8 cellular contexts compared by ENCODE assay signal in the genomic region with DNA sequence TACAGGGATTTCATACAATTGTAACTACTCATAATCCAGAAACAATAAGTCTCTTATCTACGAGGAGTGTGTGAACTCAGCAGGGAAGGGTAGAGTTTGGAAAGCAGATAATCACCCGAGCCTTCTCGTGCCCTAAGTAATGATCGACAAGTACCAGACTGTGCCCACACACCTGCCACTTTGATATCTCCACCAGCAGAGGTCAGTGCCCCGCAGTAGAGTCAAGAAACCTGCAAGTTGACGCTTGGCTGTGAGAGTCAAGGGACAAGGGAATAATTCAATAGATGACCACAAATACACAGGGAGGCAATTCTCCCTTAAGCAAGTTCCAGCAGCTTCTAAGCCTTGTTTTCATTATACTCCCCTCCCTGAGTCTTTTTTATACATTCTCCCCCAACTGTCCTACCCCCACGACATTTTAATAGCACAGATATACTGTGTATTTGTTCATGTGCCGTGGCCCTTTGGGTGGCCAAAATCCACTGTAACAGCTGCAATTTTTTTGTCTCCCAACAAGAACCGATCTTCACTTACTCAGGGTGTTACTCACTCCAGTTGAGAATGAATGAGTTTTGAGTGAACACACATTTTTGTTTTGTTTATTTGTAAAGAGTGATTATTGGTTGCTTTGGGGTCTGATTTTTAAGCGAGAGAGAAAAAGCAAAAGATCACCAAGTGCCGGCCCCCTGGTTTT.
DNase-seq lines count a peak whose midpoint lies in the region; ATAC-seq and TF ChIP-seq lines count a peak whose summit lies in the region.

No MANE protein-coding gene starts in this region.

- H3K27ac ChIP-seq in C4-2B (no peak overlapping the region), HEK293 (ENCODE audit: extremely low read depth, low read depth, low read length) (no peak overlapping the region), esophagus squamous epithelium (no peak overlapping the region), parathyroid adenoma (no peak overlapping the region)

- intact Hi-C loops in esophagus squamous epithelium (cut with DNase I): no loop called here

- TF ChIP-seq CTCF in C4-2B (conservative IDR thresholded peaks at IDR 0.05): peak; percentile 78
- peak; percentile 33; the same call in 1 of the 2 replicates for TF ChIP-seq CTCF in HEK293 (tag by site-specific recombination; IDR thresholded peaks at IDR 0.05)
- peak in 5 of 6 experiments; percentile 35 to 60 (median 39) for TF ChIP-seq CTCF in esophagus squamous epithelium (IDR thresholded peaks at IDR 0.05)
- TF ChIP-seq CTCF in parathyroid adenoma (IDR thresholded peaks at IDR 0.05): peak; percentile 65

- H3K79me2 ChIP-seq in parathyroid adenoma: peaks cover 17% of the 10 kb centered on the region

- H3K4me2 ChIP-seq in parathyroid adenoma (ENCODE audit: low read length): no peak overlapping the region

- 69 to 74% methylated on average over 11 of the region's 11 CpGs for WGBS in esophagus squamous epithelium, 2 donors

- no peaks in the 10 kb centered on the region for H3K9me3 ChIP-seq in HEK293 (ENCODE audit: control insufficient read depth, insufficient read depth, low read depth, low read length)
- H3K9me3 ChIP-seq in esophagus squamous epithelium: no peaks in the 10 kb centered on the region
- H3K9me3 ChIP-seq in parathyroid adenoma (ENCODE audit: control insufficient read depth, low read length): no peaks in the 10 kb centered on the region

- H3K27me3 ChIP-seq in esophagus squamous epithelium: no peaks in the 10 kb centered on the region
- no peaks in the 10 kb centered on the region for H3K27me3 ChIP-seq in parathyroid adenoma (ENCODE audit: control insufficient read depth, insufficient read depth, low read length)

- POLR2A ChIA-PET in HEK293 (lab: Yijun Ruan, JAX): no interaction called here

- DNase-seq in SW480 (ENCODE audit: low spot score) (peak; percentile 55), esophagus squamous epithelium (lab: John Stamatoyannopoulos, UW) (no peak), HuH-7.5 (ENCODE audit: low spot score) (no peak), DMS114 treated with DMSO at 0.1 percent for 48 hours (lab: John Stamatoyannopoulos, UW; ENCODE audit: unreplicated experiment) (no peak)

- no peak overlapping the region for H3K4me3 ChIP-seq in HEK293 (ENCODE audit: low read depth, low read length)
- no peak overlapping the region for H3K4me3 ChIP-seq in esophagus squamous epithelium
- H3K4me3 ChIP-seq in parathyroid adenoma (ENCODE audit: low read depth, low read length): no peak overlapping the region

- H3K36me3 ChIP-seq in HEK293 (ENCODE audit: control insufficient read depth in 2 of 2, insufficient read depth in 1 of 2, low read length in 2 of 2) (no peaks in the 10 kb centered on the region), esophagus squamous epithelium (peaks cover 0 to 28% (median 0%) of the 10 kb centered on the region in 3 donors), parathyroid adenoma (ENCODE audit: control insufficient read depth, insufficient read depth, low read length) (no peaks in the 10 kb centered on the region)

- no peak for TF ChIP-seq POLR2A in esophagus squamous epithelium (IDR thresholded peaks at IDR 0.05)

- CTCF ChIA-PET in HEK293 (lab: Yijun Ruan, JAX): interaction anchor here (0.5 to 2.7 kb wide), 7 partner anchors 39 to 133 kb away, joined by 3 to 10 read pairs (median 3); no protein-coding TSS in a partner anchor

- no peak overlapping the region for H2AFZ ChIP-seq in parathyroid adenoma

- H3K9ac ChIP-seq in parathyroid adenoma: no peak overlapping the region

- ATAC-seq in HG02970 (IDR thresholded peaks at IDR 0.05; ENCODE audit: low FRiP score, unreplicated experiment): no peak

- H3K4me1 ChIP-seq in HEK293 (ENCODE audit: control insufficient read depth, insufficient read depth, low read length) (0 out of 2 replicates have a peak, but pooled peaks cover 4% of the 10 kb centered on the region), esophagus squamous epithelium (peaks cover 0 to 58% (median 7%) of the 10 kb centered on the region in 3 donors), parathyroid adenoma (peaks cover 12% of the 10 kb centered on the region)

TF ChIP-seq in HEK293, 187 proteins besides CTCF, POLR2A, EP300 and RAD21:
- TF ChIP-seq ZNF654 (tag by site-specific recombination; IDR thresholded peaks at IDR 0.05; ENCODE audit: low read depth) (peak; percentile 40), SALL2 (tag by site-specific recombination; IDR thresholded peaks at IDR 0.05; ENCODE audit: borderline replicate concordance) (no peak), ZBTB48 (tag by site-specific recombination; IDR thresholded peaks at IDR 0.05) (peak; percentile 41; the same call in 1 of the 2 replicates)
- TF ChIP-seq, protein P1, sequence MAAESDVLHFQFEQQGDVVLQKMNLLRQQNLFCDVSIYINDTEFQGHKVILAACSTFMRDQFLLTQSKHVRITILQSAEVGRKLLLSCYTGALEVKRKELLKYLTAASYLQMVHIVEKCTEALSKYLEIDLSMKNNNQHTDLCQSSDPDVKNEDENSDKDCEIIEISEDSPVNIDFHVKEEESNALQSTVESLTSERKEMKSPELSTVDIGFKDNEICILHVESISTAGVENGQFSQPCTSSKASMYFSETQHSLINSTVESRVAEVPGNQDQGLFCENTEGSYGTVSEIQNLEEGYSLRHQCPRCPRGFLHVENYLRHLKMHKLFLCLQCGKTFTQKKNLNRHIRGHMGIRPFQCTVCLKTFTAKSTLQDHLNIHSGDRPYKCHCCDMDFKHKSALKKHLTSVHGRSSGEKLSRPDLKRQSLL (tag by site-specific recombination; IDR thresholded peaks at IDR 0.05): no peak
